Comparison of ENCODE assay signal across 15 cellular contexts in the genomic region with DNA sequence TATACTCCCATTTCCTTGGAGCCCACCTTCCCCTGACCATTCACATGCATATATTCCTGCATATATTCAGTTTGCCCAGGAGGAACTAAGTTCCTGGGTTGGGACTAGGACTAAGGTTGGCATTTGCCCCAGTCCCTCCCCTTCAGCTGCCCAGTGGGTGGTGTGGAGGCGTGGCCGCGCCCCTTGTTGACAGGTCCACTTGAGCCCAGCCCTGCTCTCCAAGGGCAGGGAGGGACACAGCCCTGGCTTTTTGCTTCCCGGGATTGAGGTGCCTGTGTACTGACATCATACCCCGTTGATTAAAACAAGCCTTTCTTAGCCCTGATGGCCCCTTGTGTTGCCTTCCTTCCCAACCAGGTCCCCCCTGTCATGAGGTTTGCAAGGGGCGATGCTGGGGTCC. TPM values are rescaled to one million over a fixed set of nuclear protein-coding genes. Genes with fewer than 3 reads are reported as not detected.
A peak's percentile ranks its signal among the peaks of the same experiment; 100 is the strongest.
DNase-seq lines count a peak whose midpoint lies in the region; ATAC-seq and TF ChIP-seq lines count a peak whose summit lies in the region.
"Had no signal": no experiment of that assay in that cellular context is flagged by ENCODE, and none has a peak within 500 bp of the region (broad histone marks: within the 10 kb centered on the region; RNA-seq: fewer than 3 reads in every experiment).

No MANE protein-coding gene starts in this region.

- H3K4me3 ChIP-seq in LNCaP clone FGC (ENCODE audit: low read depth, low read length) (no peak overlapping the region), esophagus (ENCODE audit: low read depth in 1 of 2, low read length in 2 of 2) (no peak overlapping the region), mucosa of descending colon (no peak overlapping the region)
- H3K4me3 ChIP-seq: coronary artery, HAP-1 had no signal

- WGBS in esophagus, 2 donors, result 64 to 76% methylated on average over 6 of the region's 6 CpGs

- H3K36me3 ChIP-seq in esophagus (ENCODE audit: control insufficient read depth in 2 of 2, insufficient read depth in 2 of 2, low read length in 1 of 2) (peaks cover 7 to 10% of the 10 kb centered on the region in 2 donors), mucosa of descending colon (ENCODE audit: low read depth) (no peaks in the 10 kb centered on the region)
- H3K36me3 ChIP-seq: HAP-1 had no signal

- H3K27me3 ChIP-seq in esophagus (ENCODE audit: control insufficient read depth in 1 of 2, insufficient read depth in 2 of 2, low read length in 2 of 2), result no peaks in the 10 kb centered on the region

- no peaks in the 10 kb centered on the region for H3K9me3 ChIP-seq in esophagus (ENCODE audit: control insufficient read depth in 2 of 2, insufficient read depth in 1 of 2, low read depth in 1 of 2, low read length in 1 of 2)
- no peaks in the 10 kb centered on the region for H3K9me3 ChIP-seq in mucosa of descending colon
- H3K9me3 ChIP-seq: HAP-1 had no signal

- intact Hi-C loops in mucosa of descending colon (cut with DNase I, micrococcal nuclease), result no loop called here

- H3K4me1 ChIP-seq in esophagus (ENCODE audit: control insufficient read depth in 2 of 2, insufficient read depth in 2 of 2, low read length in 1 of 2) (peaks cover 3 to 6% of the 10 kb centered on the region in 2 donors), mucosa of descending colon (ENCODE audit: low read depth) (peaks cover 28% of the 10 kb centered on the region)
- H3K4me1 ChIP-seq: HAP-1 had no signal

- TF ChIP-seq CTCF in 22Rv1 (IDR thresholded peaks at IDR 0.05) (no peak), LNCaP clone FGC (IDR thresholded peaks at IDR 0.05; ENCODE audit: control insufficient read depth, extremely low read depth, insufficient read depth) (no peak), mucosa of descending colon (IDR thresholded peaks at IDR 0.05) (no peak)

- peak; percentile 95 for ATAC-seq in mucosa of descending colon

- H3K27ac ChIP-seq in 22Rv1 (peak overlapping the region; percentile 99), esophagus (ENCODE audit: low read depth in 2 of 2, low read length in 1 of 2) (peak overlapping the region; percentile 47 to 70)
- H3K27ac ChIP-seq: coronary artery had no signal

- DNase-seq in LNCaP clone FGC (ENCODE audit: low read depth) (peak; percentile 67), mucosa of descending colon (peak; percentile 90 to 95 (median 92)), GF-D8 (lab: John Stamatoyannopoulos, UW) (no peak), DMS79 treated with DMSO at 0.1 percent for 48 hours (lab: John Stamatoyannopoulos, UW) (no peak), NCI-H1436 (lab: John Stamatoyannopoulos, UW) (no peak)
- DNase-seq in stimulated activated CD4-positive, alpha-beta T cell treated with anti-CD3 and anti-CD28 coated beads, Interleukin-12 subunit alpha, Interleukin-12 subunit beta, amount 100 ng/mL, for 4 hours, result no peak
- DNase-seq: activated CD4-positive, alpha-beta T cell treated with anti-CD3 and anti-CD28 coated beads for 4 hours; activated gamma-delta T cell treated with Interleukin-2 at 50 U/mL for 16 hours; AML-193; KG1; NCI-H446 treated with DMSO at 0.1 percent for 48 hours had no signal

RNA-seq across cellular contexts. Expression of gene ERBB3, which starts 7.3 kb away (rescaled TPM):
- 100 to 1,000 TPM in 1 of 2 donors, 10 to 100 TPM in 1; 49.4 to 102 TPM for polyA plus RNA-seq in esophagus
- total RNA-seq in mucosa of descending colon, result 100 to 1,000 TPM; 136 to 423 (median 212) TPM

RNA-seq across cellular contexts. Expression of gene PA2G4, which starts 17.1 kb away (rescaled TPM):
- 100 to 1,000 TPM; 103 to 180 TPM for polyA plus RNA-seq in esophagus
- total RNA-seq in mucosa of descending colon, result 10 to 100 TPM; 61.7 to 94.9 (median 90.3) TPM

RNA-seq across cellular contexts. Expression of gene RPL41, which starts 29.2 kb away (rescaled TPM):
- polyA plus RNA-seq in esophagus, result 1,000 to 10,000 TPM; 1,736 to 6,738 TPM
- total RNA-seq in mucosa of descending colon, result 1,000 to 10,000 TPM; 2,763 to 3,198 (median 3,152) TPM

RNA-seq across cellular contexts. Expression of gene ZC3H10, which starts 30.8 kb away (rescaled TPM):
- polyA plus RNA-seq in esophagus, result 1 to 10 TPM; 1.4 to 2.2 TPM
- total RNA-seq in mucosa of descending colon, result 10 to 100 TPM in 1 of 3 donors, 1 to 10 TPM in 2; 5.0 to 11.8 (median 5.4) TPM

RNA-seq across cellular contexts. Expression of gene ESYT1, which starts 40.8 kb away (rescaled TPM):
- polyA plus RNA-seq in esophagus, result 10 to 100 TPM; 15.6 to 36.6 TPM
- total RNA-seq in mucosa of descending colon, result 10 to 100 TPM; 44.9 to 75.7 (median 52.0) TPM

Comparison
In these comparisons a context has a peak if more than half of its experiments do, and no peak if none do; other contexts are left out.
1. DNase-seq: peak in LNCaP clone FGC (single experiment) and mucosa of descending colon (3 of 3); none in stimulated activated CD4-positive, alpha-beta T cell treated with anti-CD3 and anti-CD28 coated beads, Interleukin-12 subunit alpha, Interleukin-12 subunit beta, amount 100 ng/mL, for 4 hours (single experiment), GF-D8 (single experiment), DMS79 treated with DMSO at 0.1 percent for 48 hours (single experiment) and NCI-H1436 (single experiment).